Comparison of ENCODE assay signal across 24 cellular contexts in genomic region chr5:20420991-20421595, GRCh38.
"Had no signal": no experiment of that assay in that cellular context is flagged by ENCODE, and none has a peak within 500 bp of the region (broad histone marks: within the 10 kb centered on the region; RNA-seq: fewer than 3 reads in every experiment).

No MANE protein-coding gene starts in this region.

- H3K4me3 Mint-ChIP-seq: activated CD4-positive, alpha-beta T cell treated with anti-CD3 and anti-CD28 coated beads, Interleukin-2, amount 10 ng/mL, durations not matched to agents 7 days and 5 days; activated CD8-positive, alpha-beta T cell treated with anti-CD3 and anti-CD28 coated beads, Interleukin-2, amount 10 ng/mL, durations not matched to agents 7 days and 5 days; activated naive CD8-positive, alpha-beta T cell treated with anti-CD3 and anti-CD28 coated beads, Interleukin-2, amount 50 U/mL, for 24 hours; activated T-helper 1 cell treated with anti-CD3 and anti-CD28 coated beads, Interleukin-12 subunit alpha, Interleukin-12 subunit beta, Interleukin-2, Interleukin-4 antibody, amounts not matched to agents 30 ng/mL and 10 ng/mL and 1 ng/mL, durations not matched to agents 14 hours and 24 hours and 36 hours; naive thymus-derived CD4-positive, alpha-beta T cell had no signal

- H3K4me3 ChIP-seq: cardiac muscle cell, heart left ventricle, lower lobe of right lung, ovary, prostate gland, spleen, testis, vagina had no signal

- DNase-seq: activated CD4-positive, alpha-beta T cell treated with anti-CD3 and anti-CD28 coated beads, Interleukin-2, amount 10 ng/mL, durations not matched to agents 7 days and 5 days; activated CD4-positive, CD25-positive, alpha-beta regulatory T cell treated with anti-CD3 and anti-CD28 coated beads, Interleukin-2, amount 50 U/mL, for 72 hours; activated CD8-positive, alpha-beta T cell treated with anti-CD3 and anti-CD28 coated beads, Interleukin-2, amount 10 ng/mL, durations not matched to agents 7 days and 5 days; activated gamma-delta T cell; activated naive CD4-positive, alpha-beta T cell treated with anti-CD3 and anti-CD28 coated beads, Interleukin-2, amount 50 U/mL, for 16 hours; activated naive CD8-positive, alpha-beta T cell treated with anti-CD3 and anti-CD28 coated beads, Interleukin-2, amount 50 U/mL, for 24 hours; cortex of kidney; heart left ventricle; lower lobe of right lung; naive thymus-derived CD4-positive, alpha-beta T cell; ovary; spleen; stimulated activated CD4-positive, alpha-beta T cell treated with anti-CD3 and anti-CD28 coated beads, Interleukin-4, amount 100 ng/mL, for 1 hour; stimulated activated naive CD4-positive, alpha-beta T cell; testis; trophoblast cell had no signal

- H3K27ac ChIP-seq: cardiac muscle cell, heart left ventricle, lower lobe of right lung, ovary, prostate gland, spleen, testis, vagina, VCaP had no signal

- H3K27me3 ChIP-seq: cardiac muscle cell, heart left ventricle, ovary, spleen, testis, vagina had no signal

- H3K9me3 ChIP-seq: heart left ventricle, lower lobe of right lung, ovary, prostate gland, testis, vagina had no signal

- H3K4me1 Mint-ChIP-seq: activated CD4-positive, alpha-beta T cell treated with anti-CD3 and anti-CD28 coated beads, Interleukin-2, amount 10 ng/mL, durations not matched to agents 7 days and 5 days; activated naive CD8-positive, alpha-beta T cell treated with anti-CD3 and anti-CD28 coated beads, Interleukin-2, amount 50 U/mL, for 24 hours; naive thymus-derived CD4-positive, alpha-beta T cell had no signal

- FAIRE-seq: endometrium, keratinocyte had no signal

- H3K27ac Mint-ChIP-seq: activated CD4-positive, alpha-beta T cell treated with anti-CD3 and anti-CD28 coated beads, Interleukin-2, amount 10 ng/mL, durations not matched to agents 7 days and 5 days; activated CD8-positive, alpha-beta T cell treated with anti-CD3 and anti-CD28 coated beads, Interleukin-2, amount 10 ng/mL, durations not matched to agents 7 days and 5 days; activated naive CD8-positive, alpha-beta T cell treated with anti-CD3 and anti-CD28 coated beads, Interleukin-2, amount 50 U/mL, for 24 hours; activated T-helper 1 cell treated with anti-CD3 and anti-CD28 coated beads, Interleukin-12 subunit alpha, Interleukin-12 subunit beta, Interleukin-2, Interleukin-4 antibody, amounts not matched to agents 30 ng/mL and 10 ng/mL and 1 ng/mL, durations not matched to agents 14 hours and 24 hours and 36 hours; naive thymus-derived CD4-positive, alpha-beta T cell had no signal

- H3K36me3 ChIP-seq: cardiac muscle cell, heart left ventricle, lower lobe of right lung, ovary, prostate gland, spleen, vagina had no signal

- ATAC-seq: activated CD8-positive, alpha-beta T cell treated with anti-CD3 and anti-CD28 coated beads, Interleukin-2, amount 10 ng/mL, durations not matched to agents 7 days and 5 days; activated naive CD8-positive, alpha-beta T cell treated with anti-CD3 and anti-CD28 coated beads, Interleukin-2, amount 50 U/mL, for 24 hours; heart left ventricle; left lobe of liver; lower lobe of right lung; naive thymus-derived CD4-positive, alpha-beta T cell had no signal

- H3K36me3 Mint-ChIP-seq: naive thymus-derived CD4-positive, alpha-beta T cell had no signal

- H3K27me3 Mint-ChIP-seq: activated CD4-positive, alpha-beta T cell treated with anti-CD3 and anti-CD28 coated beads, Interleukin-2, amount 10 ng/mL, durations not matched to agents 7 days and 5 days; activated naive CD8-positive, alpha-beta T cell treated with anti-CD3 and anti-CD28 coated beads, Interleukin-2, amount 50 U/mL, for 24 hours; naive thymus-derived CD4-positive, alpha-beta T cell had no signal

- H3K4me1 ChIP-seq: heart left ventricle, lower lobe of right lung, prostate gland, spleen, testis, vagina had no signal
